23 cellular contexts compared by ENCODE assay signal in the genomic region with DNA sequence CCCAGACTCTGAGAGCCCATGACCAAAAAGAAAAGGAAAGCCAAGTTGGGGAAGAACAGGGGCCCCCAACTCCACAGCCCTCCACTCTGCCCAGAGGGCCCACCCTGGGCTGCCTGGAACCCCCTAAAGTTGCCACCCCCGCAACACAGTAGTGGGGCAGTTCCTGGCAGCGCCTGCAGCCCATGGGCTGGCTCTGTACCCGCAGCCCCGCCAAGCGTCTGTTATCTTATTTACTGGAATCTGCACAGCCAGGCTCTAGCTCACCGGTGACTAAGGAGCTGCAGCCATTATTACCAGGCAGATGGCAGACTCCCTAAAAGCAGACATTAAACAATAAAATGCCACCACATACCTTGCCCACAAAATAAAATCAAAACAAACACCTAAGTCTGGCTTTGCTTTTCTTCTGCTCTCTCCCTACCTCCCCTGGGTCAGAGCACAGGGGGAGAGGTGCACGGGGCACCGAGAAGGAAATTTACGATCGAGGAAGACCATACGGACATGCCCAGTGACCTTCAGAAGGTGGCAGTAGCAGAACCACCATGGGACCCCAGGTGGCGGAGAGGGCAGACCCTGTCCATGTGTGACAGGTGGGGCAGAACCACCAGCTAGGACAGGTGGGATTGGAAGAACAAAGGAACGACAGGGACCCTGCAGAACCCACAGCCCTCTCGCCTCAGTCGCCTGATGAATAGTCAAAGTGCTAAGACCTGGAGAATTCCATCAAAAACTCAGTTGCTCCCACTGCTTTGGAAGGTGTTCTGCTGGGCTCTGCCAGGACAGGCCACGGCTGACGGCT.
DNase-seq lines count a peak whose midpoint lies in the region; ATAC-seq, FAIRE-seq and TF ChIP-seq lines count a peak whose summit lies in the region.
"Had no signal": no experiment of that assay in that cellular context is flagged by ENCODE, and none has a peak within 500 bp of the region (broad histone marks: within the 10 kb centered on the region; RNA-seq: fewer than 3 reads in every experiment).

No MANE protein-coding gene starts in this region.

- H3K9ac ChIP-seq in kidney (ENCODE audit: low read length in 2 of 2) = no peak overlapping the region

- H3K4me1 ChIP-seq in kidney (ENCODE audit: control insufficient read depth in 1 of 2, insufficient read depth in 1 of 2, low read depth in 1 of 2, low read length in 2 of 2) = peaks cover 7 to 11% of the 10 kb centered on the region in 2 donors
- H3K4me1 ChIP-seq: uterus had no signal

- no peaks in the 10 kb centered on the region for H3K9me3 ChIP-seq in kidney (ENCODE audit: control insufficient read depth in 1 of 2, low read length in 2 of 2)
- H3K9me3 ChIP-seq: Caco-2, uterus had no signal

- ATAC-seq in SK-N-SH treated with all-trans-retinoic acid at 6 μM for 48 hours (0 out of 3 replicates have a peak, but pooled peaks have one; percentile 12), GM21528 (IDR thresholded peaks at IDR 0.05; ENCODE audit: low FRiP score, unreplicated experiment) (no peak)
- ATAC-seq: HCT116 had no signal

- DNase-seq in NCI-H2171 treated with DMSO at 0.1 percent for 48 hours (lab: John Stamatoyannopoulos, UW) (peak; percentile 32), NCI-H2171 (lab: John Stamatoyannopoulos, UW) (no peak), kidney (peak; percentile 39), posterior vena cava (ENCODE audit: low spot score) (peak; percentile 58), NCI-H1092 treated with DMSO at 0.1 percent for 48 hours (lab: John Stamatoyannopoulos, UW) (no peak), mucosa of gallbladder (ENCODE audit: low spot score) (no peak)
- DNase-seq: activated CD4-positive, alpha-beta T cell treated with anti-CD3 and anti-CD28 coated beads for 48 hours; activated gamma-delta T cell treated with Interleukin-2 at 50 U/mL for 16 hours; Caco-2; central memory CD4-positive, alpha-beta T cell; effector CD8-positive, alpha-beta T cell; foreskin melanocyte; islet precursor cell; NCI-H1417 treated with DMSO at 0.1 percent for 48 hours; NCI-H526 treated with DMSO at 0.1 percent for 48 hours; stimulated activated CD4-positive, alpha-beta T cell treated with anti-CD3 and anti-CD28 coated beads, Interleukin-4, amount 100 ng/mL, for 24 hours; uterus had no signal

- no peak overlapping the region for H3K4me3 ChIP-seq in kidney (ENCODE audit: low read length in 2 of 2)
- H3K4me3 ChIP-seq: uterus had no signal

- peak overlapping the region; percentile 12 to 41 for H3K27ac ChIP-seq in kidney (ENCODE audit: low read depth in 2 of 2, low read length in 2 of 2)
- H3K27ac ChIP-seq: 22Rv1, RWPE1, uterus had no signal

- no peaks in the 10 kb centered on the region for H3K36me3 ChIP-seq in kidney (ENCODE audit: control insufficient read depth in 1 of 2, insufficient read depth in 2 of 2, low read length in 2 of 2)
- H3K36me3 ChIP-seq: uterus had no signal

- intact Hi-C loops in kidney (cut with DNase I) (no loop called here), posterior vena cava (cut with DNase I) (no loop called here)

- FAIRE-seq in kidney (lab: Jason Lieb, UNC) = no peak
- FAIRE-seq: TTC549 had no signal

- no peak for TF ChIP-seq CTCF in kidney (IDR thresholded peaks at IDR 0.05; ENCODE audit: borderline replicate concordance, extremely low read depth, insufficient read depth)

TF ChIP-seq in SK-N-SH treated with all-trans-retinoic acid at 6 μM for 48 hours, 23 proteins besides CTCF, POLR2A, EP300 and RAD21:
- TF ChIP-seq ZFP3 (CRISPR knock-in tag; IDR thresholded peaks at IDR 0.05) = no peak
- no peak for TF ChIP-seq GLIS3 (CRISPR knock-in tag; IDR thresholded peaks at IDR 0.05)
- TF ChIP-seq, protein P1, sequence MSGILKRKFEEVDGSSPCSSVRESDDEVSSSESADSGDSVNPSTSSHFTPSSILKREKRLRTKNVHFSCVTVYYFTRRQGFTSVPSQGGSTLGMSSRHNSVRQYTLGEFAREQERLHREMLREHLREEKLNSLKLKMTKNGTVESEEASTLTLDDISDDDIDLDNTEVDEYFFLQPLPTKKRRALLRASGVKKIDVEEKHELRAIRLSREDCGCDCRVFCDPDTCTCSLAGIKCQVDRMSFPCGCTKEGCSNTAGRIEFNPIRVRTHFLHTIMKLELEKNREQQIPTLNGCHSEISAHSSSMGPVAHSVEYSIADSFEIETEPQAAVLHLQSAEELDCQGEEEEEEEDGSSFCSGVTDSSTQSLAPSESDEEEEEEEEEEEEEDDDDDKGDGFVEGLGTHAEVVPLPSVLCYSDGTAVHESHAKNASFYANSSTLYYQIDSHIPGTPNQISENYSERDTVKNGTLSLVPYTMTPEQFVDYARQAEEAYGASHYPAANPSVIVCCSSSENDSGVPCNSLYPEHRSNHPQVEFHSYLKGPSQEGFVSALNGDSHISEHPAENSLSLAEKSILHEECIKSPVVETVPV (CRISPR knock-in tag; IDR thresholded peaks at IDR 0.05) = no peak
- TF ChIP-seq OSR1 (CRISPR knock-in tag; IDR thresholded peaks at IDR 0.05) = no peak
- no peak for TF ChIP-seq ISL1 (CRISPR knock-in tag; IDR thresholded peaks at IDR 0.05)

Comparison
In these comparisons a context has a peak if more than half of its experiments do, and no peak if none do; other contexts are left out.
1. DNase-seq: peak in NCI-H2171 treated with DMSO at 0.1 percent for 48 hours (single experiment), kidney (single experiment) and posterior vena cava (single experiment); none in NCI-H2171 (single experiment), NCI-H1092 treated with DMSO at 0.1 percent for 48 hours (single experiment) and mucosa of gallbladder (single experiment).